24 cellular contexts compared by ENCODE assay signal in genomic region chr17:20077978-20078674, GRCh38.
DNase-seq lines count a peak whose midpoint lies in the region; ATAC-seq, FAIRE-seq and TF ChIP-seq lines count a peak whose summit lies in the region.
"Had no signal": no experiment of that assay in that cellular context is flagged by ENCODE, and none has a peak within 500 bp of the region (broad histone marks: within the 10 kb centered on the region; RNA-seq: fewer than 3 reads in every experiment).

No MANE protein-coding gene starts in this region.

- DNase-seq in left ventricle myocardium inferior: no peak
- DNase-seq in Right ventricle myocardium inferior (ENCODE audit: missing footprints): no peak
- DNase-seq in GM12891 (ENCODE audit: insufficient read length, low spot score): no peak
- peak; percentile 33 for DNase-seq in bronchial epithelial cell (ENCODE audit: low read depth)
- no peak for DNase-seq in small intestine
- DNase-seq: BE2C, Calu3, DMS79 treated with DMSO at 0.1 percent for 48 hours, GF-D8, GOT3, HFFc6, MM.1S, NCI-H1417, NCI-H1694, NCI-H2029 treated with DMSO at 0.1 percent for 48 hours, NCI-H2227 treated with DMSO at 0.1 percent for 48 hours, NCI-H526 treated with DMSO at 0.1 percent for 48 hours, SIG-M5 had no signal

- no peaks in the 10 kb centered on the region for H3K9me3 ChIP-seq in left ventricle myocardium inferior (replicated peaks)
- no peaks in the 10 kb centered on the region for H3K9me3 ChIP-seq in small intestine (ENCODE audit: control insufficient read depth, low read depth)
- H3K9me3 ChIP-seq: BE2C, HAP-1 had no signal

- WGBS in small intestine, 3 donors: 62 to 69% (median 68%) methylated on average over 3 of the region's 3 CpGs

- FAIRE-seq in GM12891 (lab: Jason Lieb, UNC): peak; percentile 74
- no peak for FAIRE-seq in bronchial epithelial cell (lab: Jason Lieb, UNC)
- peak; percentile 23 for FAIRE-seq in small intestine (lab: Jason Lieb, UNC)

- ATAC-seq in Right ventricle myocardium inferior: no peak
- no peak for ATAC-seq in HG03025 (IDR thresholded peaks at IDR 0.05; ENCODE audit: low FRiP score, unreplicated experiment)
- no peak for ATAC-seq in GM18517 (IDR thresholded peaks at IDR 0.05; ENCODE audit: unreplicated experiment)
- ATAC-seq: Panc1 had no signal

- H3K27me3 ChIP-seq in left ventricle myocardium inferior (ENCODE audit: low read depth) (no peaks in the 10 kb centered on the region), bronchial epithelial cell (ENCODE audit: control insufficient read depth, insufficient read depth, low read length) (no peaks in the 10 kb centered on the region), small intestine (ENCODE audit: control insufficient read depth in 2 of 2, insufficient read depth in 2 of 2, low read length in 2 of 2) (no peaks in the 10 kb centered on the region)
- H3K27me3 ChIP-seq: BE2C had no signal

- TF ChIP-seq POLR2A in GM12891 (IDR thresholded peaks at IDR 0.05; ENCODE audit: low read depth, low read length): no peak

- H3K27ac ChIP-seq in left ventricle myocardium inferior (replicated peaks): peak overlapping the region; percentile 72
- H3K27ac ChIP-seq in small intestine (ENCODE audit: low read depth in 1 of 2, low read length in 1 of 2): no peak overlapping the region
- H3K27ac ChIP-seq: KMS-11, SK-N-MC had no signal

- TF ChIP-seq CTCF in left ventricle myocardium inferior (IDR thresholded peaks at IDR 0.05; ENCODE audit: borderline replicate concordance) (no peak), bronchial epithelial cell (IDR thresholded peaks at IDR 0.05; ENCODE audit: insufficient read depth, low read length, severe bottlenecking) (no peak)

- intact Hi-C loops in left ventricle myocardium inferior (cut with micrococcal nuclease) (no loop called here), Right ventricle myocardium inferior (cut with DNase I) (no loop called here)

- H3K4me1 ChIP-seq in left ventricle myocardium inferior: peaks cover 10% of the 10 kb centered on the region
- H3K4me1 ChIP-seq in small intestine (ENCODE audit: control insufficient read depth in 2 of 2, insufficient read depth in 1 of 2, low read depth in 1 of 2, low read length in 1 of 2): no peaks in the 10 kb centered on the region
- H3K4me1 ChIP-seq: BE2C, HAP-1 had no signal

- H3K4me3 ChIP-seq in left ventricle myocardium inferior (peak overlapping the region; percentile 56), bronchial epithelial cell (ENCODE audit: low read depth, low read length) (no peak overlapping the region), small intestine (ENCODE audit: low read depth in 1 of 2, low read length in 2 of 2) (no peak overlapping the region)
- H3K4me3 ChIP-seq: HAP-1, SK-N-MC had no signal

- H3K36me3 ChIP-seq in left ventricle myocardium inferior (no peaks in the 10 kb centered on the region), bronchial epithelial cell (ENCODE audit: control insufficient read depth, insufficient read depth, low read length) (no peaks in the 10 kb centered on the region), small intestine (ENCODE audit: control insufficient read depth in 2 of 2, insufficient read depth in 2 of 2, low read length in 2 of 2) (no peaks in the 10 kb centered on the region)
- H3K36me3 ChIP-seq: BE2C, HAP-1 had no signal

TF ChIP-seq in GM12891, 5 proteins besides CTCF, POLR2A, EP300 and RAD21:
- TF ChIP-seq PAX5 (IDR thresholded peaks at IDR 0.05; ENCODE audit: insufficient read depth, low read length, severe bottlenecking): no peak
- TF ChIP-seq POLR2AphosphoS5 (IDR thresholded peaks at IDR 0.05; ENCODE audit: low read depth, low read length): no peak
- no peak for TF ChIP-seq SPI1 (IDR thresholded peaks at IDR 0.05; ENCODE audit: low read depth, low read length)
- TF ChIP-seq POU2F2 (IDR thresholded peaks at IDR 0.05; ENCODE audit: low read depth, low read length): 0 out of 2 replicates have a peak, but pooled peaks have one; percentile 42
- no peak for TF ChIP-seq TAF1 (IDR thresholded peaks at IDR 0.05; ENCODE audit: low read depth, low read length)
